24 cellular contexts compared by ENCODE assay signal in genomic region chr1:26352338-26352679, GRCh38. TPM values are rescaled to one million over a fixed set of nuclear protein-coding genes. Genes with fewer than 3 reads are reported as not detected.
DNase-seq lines count a peak whose midpoint lies in the region; ATAC-seq and TF ChIP-seq lines count a peak whose summit lies in the region.
"Had no signal": no experiment of that assay in that cellular context is flagged by ENCODE, and none has a peak within 500 bp of the region (broad histone marks: within the 10 kb centered on the region; RNA-seq: fewer than 3 reads in every experiment).

No MANE protein-coding gene starts in this region.

- no peak overlapping the region for H3K4me3 Mint-ChIP-seq in mesothelial cell of epicardium
- H3K4me3 Mint-ChIP-seq: activated CD4-positive, alpha-beta memory T cell treated with anti-CD3 and anti-CD28 coated beads, Interleukin-2, amount 10 ng/mL, durations not matched to agents 7 days and 5 days; activated naive CD4-positive, alpha-beta T cell treated with anti-CD3 and anti-CD28 coated beads, Interleukin-2, amount 10 ng/mL, durations not matched to agents 7 days and 5 days; stimulated activated naive CD8-positive, alpha-beta T cell treated with anti-CD3 and anti-CD28 coated beads, Interleukin-15, amount 100 ng/mL, for 72 hours had no signal

- H3K27me3 ChIP-seq in NT2/D1 (ENCODE audit: insufficient read depth, insufficient read length) (no peaks in the 10 kb centered on the region), duodenal mucosa (ENCODE audit: control insufficient read depth in 1 of 2, insufficient read depth in 2 of 2, low read length in 2 of 2) (no peaks in the 10 kb centered on the region), vagina (no peaks in the 10 kb centered on the region)
- H3K27me3 ChIP-seq: ascending aorta, BE2C, gastrocnemius medialis, uterus had no signal

- H3K27ac Mint-ChIP-seq in mesothelial cell of epicardium: peak overlapping the region; percentile 3
- H3K27ac Mint-ChIP-seq: activated CD4-positive, alpha-beta memory T cell treated with anti-CD3 and anti-CD28 coated beads, Interleukin-2, amount 10 ng/mL, durations not matched to agents 7 days and 5 days; activated naive CD4-positive, alpha-beta T cell treated with anti-CD3 and anti-CD28 coated beads, Interleukin-2, amount 10 ng/mL, durations not matched to agents 7 days and 5 days; stimulated activated naive CD8-positive, alpha-beta T cell treated with anti-CD3 and anti-CD28 coated beads, Interleukin-15, amount 100 ng/mL, for 72 hours had no signal

- H3K4me3 ChIP-seq in NT2/D1 (ENCODE audit: insufficient read length, low read depth) (no peak overlapping the region), duodenal mucosa (ENCODE audit: low read depth in 1 of 2, low read length in 2 of 2) (peak overlapping the region; percentile 22 to 45), vagina (peak overlapping the region in 1 of 2 donors; percentile 40)
- H3K4me3 ChIP-seq: ascending aorta, gastrocnemius medialis, left lung, uterus had no signal

- H3K36me3 ChIP-seq in NT2/D1 (ENCODE audit: insufficient read depth, insufficient read length, low read length) (no peaks in the 10 kb centered on the region), duodenal mucosa (ENCODE audit: control insufficient read depth in 1 of 2, insufficient read depth in 2 of 2, low read length in 2 of 2) (no peaks in the 10 kb centered on the region), vagina (no peaks in the 10 kb centered on the region)
- H3K36me3 ChIP-seq: ascending aorta, BE2C, gastrocnemius medialis, left lung, uterus had no signal

- H3K4me1 ChIP-seq in NT2/D1 (ENCODE audit: insufficient read depth, insufficient read length) (peaks cover 47% of the 10 kb centered on the region), duodenal mucosa (ENCODE audit: control insufficient read depth in 1 of 2, insufficient read depth in 2 of 2, low read length in 2 of 2) (peaks cover 51 to 53% of the 10 kb centered on the region in 2 donors), vagina (peaks cover 19% of the 10 kb centered on the region)
- H3K4me1 ChIP-seq: ascending aorta, BE2C, gastrocnemius medialis, left lung, uterus had no signal

- H3K9me3 Mint-ChIP-seq in mesothelial cell of epicardium: no peaks in the 10 kb centered on the region
- H3K9me3 Mint-ChIP-seq: activated CD4-positive, alpha-beta memory T cell treated with anti-CD3 and anti-CD28 coated beads, Interleukin-2, amount 10 ng/mL, durations not matched to agents 7 days and 5 days; activated naive CD4-positive, alpha-beta T cell treated with anti-CD3 and anti-CD28 coated beads, Interleukin-2, amount 10 ng/mL, durations not matched to agents 7 days and 5 days; stimulated activated naive CD8-positive, alpha-beta T cell treated with anti-CD3 and anti-CD28 coated beads, Interleukin-15, amount 100 ng/mL, for 72 hours had no signal

- H3K27me3 Mint-ChIP-seq in mesothelial cell of epicardium (ENCODE audit: low read depth): peaks cover 4% of the 10 kb centered on the region

- intact Hi-C loops in vagina (cut with DNase I): no loop called here

- peaks cover 37% of the 10 kb centered on the region for H3K4me1 Mint-ChIP-seq in mesothelial cell of epicardium

- DNase-seq in NT2/D1 (ENCODE audit: low read depth, low spot score): no peak
- DNase-seq in mesothelial cell of epicardium (ENCODE audit: low spot score in 2 of 2, unreplicated experiment in 2 of 2): no peak
- no peak for DNase-seq in vagina (ENCODE audit: extremely low spot score in 2 of 2)
- DNase-seq in OCI-M2 (lab: John Stamatoyannopoulos, UW; ENCODE audit: unreplicated experiment): no peak
- no peak for DNase-seq in NCI-H748 treated with DMSO at 0.1 percent for 48 hours (lab: John Stamatoyannopoulos, UW)
- DNase-seq: activated CD4-positive, alpha-beta memory T cell treated with anti-CD3 and anti-CD28 coated beads, Interleukin-2, amount 10 ng/mL, durations not matched to agents 7 days and 5 days; activated naive CD4-positive, alpha-beta T cell treated with anti-CD3 and anti-CD28 coated beads, Interleukin-2, amount 10 ng/mL, durations not matched to agents 7 days and 5 days; activated T-cell treated with anti-CD3 and anti-CD28 coated beads, Interleukin-2, amount 50 U/mL, for 1 hour; BE2C; gastrocnemius medialis; Karpas-422; left lung; NCI-H1417 treated with DMSO at 0.1 percent for 48 hours; stimulated activated CD4-positive, alpha-beta T cell treated with anti-CD3 and anti-CD28 coated beads, Interleukin-2, amount 100 ng/mL, for 24 hours; stimulated activated naive CD8-positive, alpha-beta T cell treated with anti-CD3 and anti-CD28 coated beads, Interleukin-15, amount 100 ng/mL, for 72 hours; uterus had no signal

- H3K9ac ChIP-seq in NT2/D1 (ENCODE audit: insufficient read length, low read depth): peak overlapping the region; percentile 14
- peak overlapping the region in 1 of 2 donors; percentile 50 for H3K9ac ChIP-seq in duodenal mucosa (ENCODE audit: low read depth in 1 of 2, low read length in 2 of 2)

- no peak overlapping the region for H3K27ac ChIP-seq in duodenal mucosa (ENCODE audit: low read depth, low read length)
- peak overlapping the region; percentile 68 for H3K27ac ChIP-seq in vagina
- H3K27ac ChIP-seq: ascending aorta, gastrocnemius medialis, left lung, uterus had no signal

- no peak for TF ChIP-seq CTCF in mesothelial cell of epicardium (IDR thresholded peaks at IDR 0.05; ENCODE audit: unreplicated experiment)
- TF ChIP-seq CTCF in vagina (IDR thresholded peaks at IDR 0.05): no peak

- ATAC-seq in GM21825 (IDR thresholded peaks at IDR 0.05; ENCODE audit: unreplicated experiment): no peak
- ATAC-seq: gastrocnemius medialis; sciatic nerve; stimulated activated naive CD8-positive, alpha-beta T cell treated with anti-CD3 and anti-CD28 coated beads, Interleukin-15, amount 100 ng/mL, for 72 hours had no signal

- no peak for TF ChIP-seq POLR2A in vagina (IDR thresholded peaks at IDR 0.05)

- H3K36me3 Mint-ChIP-seq in mesothelial cell of epicardium: no peaks in the 10 kb centered on the region
- H3K36me3 Mint-ChIP-seq: activated naive CD4-positive, alpha-beta T cell treated with anti-CD3 and anti-CD28 coated beads, Interleukin-2, amount 10 ng/mL, durations not matched to agents 7 days and 5 days had no signal

- H3K9me3 ChIP-seq in NT2/D1 (ENCODE audit: insufficient read depth, low read length): no peaks in the 10 kb centered on the region
- H3K9me3 ChIP-seq in duodenal mucosa (ENCODE audit: control insufficient read depth in 1 of 2, low read length in 2 of 2): no peaks in the 10 kb centered on the region
- no peaks in the 10 kb centered on the region for H3K9me3 ChIP-seq in vagina
- H3K9me3 ChIP-seq: ascending aorta, BE2C, gastrocnemius medialis, left lung, uterus had no signal

RNA-seq across cellular contexts. Expression of gene CRYBG2, which starts 1.6 kb away (rescaled TPM):
- total RNA-seq in mesothelial cell of epicardium: 9.4 to 10.9 TPM (median 10.3 TPM) in 3 replicates
- 67.0 TPM for total RNA-seq in vagina
- total RNA-seq: ascending aorta, endothelial cell of umbilical vein, gastrocnemius medialis, osteocyte, RPMI7951, sciatic nerve had no signal

RNA-seq across cellular contexts. Expression of gene ZNF683, which starts 20.2 kb away (rescaled TPM):
- total RNA-seq in mesothelial cell of epicardium (not detected in 3 replicates), vagina (not detected)
- total RNA-seq: ascending aorta, endothelial cell of umbilical vein, G401, gastrocnemius medialis, osteocyte, RPMI7951, uterus had no signal

RNA-seq across cellular contexts. Expression of gene CD52, which starts 34.6 kb away (rescaled TPM):
- 1.1 to 1.9 TPM (median 1.6 TPM) in 3 replicates for total RNA-seq in mesothelial cell of epicardium
- total RNA-seq in vagina: 8.1 TPM
- total RNA-seq: ascending aorta, endothelial cell of umbilical vein, osteocyte, RPMI7951 had no signal

RNA-seq across cellular contexts. Expression of gene UBXN11, which starts 45.9 kb away (rescaled TPM):
- total RNA-seq in mesothelial cell of epicardium (28.3 to 29.6 TPM (median 29.6 TPM) in 3 replicates), vagina (7.1 TPM)

RNA-seq across cellular contexts. Expression of gene LIN28A, which starts 58.3 kb away (rescaled TPM):
- total RNA-seq in mesothelial cell of epicardium (0.09 TPM in 1 of 3 replicates, not detected in the others), vagina (not detected)
- total RNA-seq: activated CD4-positive, alpha-beta memory T cell treated with anti-CD3 and anti-CD28 coated beads, Interleukin-2, amount 10 ng/mL, durations not matched to agents 7 days and 5 days; ascending aorta; endothelial cell of umbilical vein; gastrocnemius medialis; left lung; osteocyte; RPMI7951; sciatic nerve had no signal
